In genomic region chr3:50445919-50446318, GRCh38 we compare ENCODE assay signal across 18 cellular contexts. TPM values are rescaled to one million over a fixed set of nuclear protein-coding genes. Genes with fewer than 3 reads are reported as not detected.
A peak's percentile ranks its signal among the peaks of the same experiment; 100 is the strongest.
DNase-seq lines count a peak whose midpoint lies in the region; ATAC-seq and TF ChIP-seq lines count a peak whose summit lies in the region.
"Had no signal": no experiment of that assay in that cellular context is flagged by ENCODE, and none has a peak within 500 bp of the region (broad histone marks: within the 10 kb centered on the region; RNA-seq: fewer than 3 reads in every experiment).

No MANE protein-coding gene starts in this region.

- no peaks in the 10 kb centered on the region for H3K9me3 Mint-ChIP-seq in activated T-cell treated with anti-CD3 and anti-CD28 coated beads, Interleukin-2, amount 50 U/mL, for 72 hours
- H3K9me3 Mint-ChIP-seq: endodermal cell, HFFc6 had no signal

- no peaks in the 10 kb centered on the region for H3K36me3 Mint-ChIP-seq in activated T-cell treated with anti-CD3 and anti-CD28 coated beads, Interleukin-2, amount 50 U/mL, for 72 hours (ENCODE audit: insufficient read depth in 2 of 2)

- H3K27me3 ChIP-seq in liver (ENCODE audit: control insufficient read depth in 4 of 4, insufficient read depth in 4 of 4, low read length in 3 of 4), result no peaks in the 10 kb centered on the region
- H3K27me3 ChIP-seq: heart right ventricle, vagina had no signal

- WGBS in liver, result 45% methylated on average over 7 of the region's 7 CpGs

- no peak overlapping the region for H3K27ac Mint-ChIP-seq in activated T-cell treated with anti-CD3 and anti-CD28 coated beads, Interleukin-2, amount 50 U/mL, for 72 hours
- H3K27ac Mint-ChIP-seq: endodermal cell, HFFc6 had no signal

- no peaks in the 10 kb centered on the region for H3K27me3 Mint-ChIP-seq in activated T-cell treated with anti-CD3 and anti-CD28 coated beads, Interleukin-2, amount 50 U/mL, for 72 hours (ENCODE audit: low read depth)

- H3K36me3 ChIP-seq in liver (ENCODE audit: control insufficient read depth in 4 of 4, insufficient read depth in 3 of 4, low read depth in 1 of 4, low read length in 3 of 4), result no peaks in the 10 kb centered on the region
- H3K36me3 ChIP-seq: heart right ventricle, SJSA1, vagina had no signal

- peak in 1 of 2 donors; percentile 54 for TF ChIP-seq RAD21 in liver (IDR thresholded peaks at IDR 0.05)

- no peaks in the 10 kb centered on the region for H3K9me3 ChIP-seq in liver (ENCODE audit: control insufficient read depth in 4 of 4, low read length in 3 of 4)
- H3K9me3 ChIP-seq: heart right ventricle, SJSA1, vagina had no signal

- peaks cover 3 to 19% (median 13%) of the 10 kb centered on the region in 4 donors for H3K4me1 ChIP-seq in liver (ENCODE audit: control insufficient read depth in 4 of 4, insufficient read depth in 4 of 4, low read length in 3 of 4)
- H3K4me1 ChIP-seq: SJSA1 had no signal

- H3K4me3 ChIP-seq in liver (ENCODE audit: low read depth in 1 of 3, low read length in 3 of 3), result no peak overlapping the region
- H3K4me3 ChIP-seq: heart right ventricle, SJSA1, vagina had no signal

- no peak for ATAC-seq in HG02970 (IDR thresholded peaks at IDR 0.05; ENCODE audit: low FRiP score, unreplicated experiment)
- no peak for ATAC-seq in activated T-cell treated with anti-CD3 and anti-CD28 coated beads, Interleukin-2, amount 50 U/mL, for 72 hours (replicated peaks in 1 of 2)
- ATAC-seq: heart right ventricle had no signal

- H3K9ac ChIP-seq in liver (ENCODE audit: low read depth in 1 of 2, low read length in 2 of 2), result no peak overlapping the region

- no peak for TF ChIP-seq CTCF in liver (IDR thresholded peaks at IDR 0.05; ENCODE audit: low read depth, low read length, missing input control)

- no peak overlapping the region for H3K27ac ChIP-seq in liver (ENCODE audit: low read depth in 1 of 2, low read length in 2 of 2)
- H3K27ac ChIP-seq: heart right ventricle, SJSA1, vagina had no signal

- peaks cover 19% of the 10 kb centered on the region for H3K4me1 Mint-ChIP-seq in activated T-cell treated with anti-CD3 and anti-CD28 coated beads, Interleukin-2, amount 50 U/mL, for 72 hours (ENCODE audit: low read depth)

- DNase-seq in COLO668 (lab: John Stamatoyannopoulos, UW; ENCODE audit: unreplicated experiment), result peak; percentile 83
- DNase-seq in NCI-H146 (lab: John Stamatoyannopoulos, UW), result peak; percentile 89
- DNase-seq in NCI-H748 treated with DMSO at 0.1 percent for 48 hours (lab: John Stamatoyannopoulos, UW), result peak; percentile 31
- no peak for DNase-seq in COLO829 (ENCODE audit: low spot score)
- DNase-seq in activated T-cell treated with anti-CD3 and anti-CD28 coated beads, Interleukin-2, amount 50 U/mL, for 72 hours, result no peak
- DNase-seq in D341Med (ENCODE audit: low spot score), result no peak
- DNase-seq: activated gamma-delta T cell, cerebellar nuclear complex, endodermal cell, heart right ventricle, HFFc6, IMR-90, islet precursor cell, NCI-H2227 treated with DMSO at 0.1 percent for 48 hours had no signal

- H3K4me3 Mint-ChIP-seq in activated T-cell treated with anti-CD3 and anti-CD28 coated beads, Interleukin-2, amount 50 U/mL, for 72 hours, result no peak overlapping the region
- H3K4me3 Mint-ChIP-seq: endodermal cell, HFFc6 had no signal

TF ChIP-seq in liver, 16 proteins besides CTCF, POLR2A, EP300 and RAD21:
- no peak for TF ChIP-seq GABPA (IDR thresholded peaks at IDR 0.05 in 1 of 2, conservative IDR thresholded peaks at IDR 0.05 in 1 of 2)
- TF ChIP-seq EGR1 (IDR thresholded peaks at IDR 0.05; ENCODE audit: low read depth in 2 of 2), result no peak
- no peak for TF ChIP-seq TAF1 (conservative IDR thresholded peaks at IDR 0.05)
- no peak for TF ChIP-seq ZBTB33 (IDR thresholded peaks at IDR 0.05)
- TF ChIP-seq FOXA2 (IDR thresholded peaks at IDR 0.05), result peak; percentile 77
- TF ChIP-seq FOXA1 (IDR thresholded peaks at IDR 0.05), result peak; percentile 64
- peak; percentile 54 for TF ChIP-seq HNF4A (conservative IDR thresholded peaks at IDR 0.05)
- peak; percentile 37 to 72 for TF ChIP-seq RXRA (IDR thresholded peaks at IDR 0.05)
- no peak for TF ChIP-seq HNF4G (IDR thresholded peaks at IDR 0.05)
- no peak for TF ChIP-seq MAX (IDR thresholded peaks at IDR 0.05)
- TF ChIP-seq NR2F2 (IDR thresholded peaks at IDR 0.05), result no peak
- no peak for TF ChIP-seq ATF3 (IDR thresholded peaks at IDR 0.05)
- peak; percentile 62 for TF ChIP-seq SP1 (IDR thresholded peaks at IDR 0.05)
- TF ChIP-seq REST (IDR thresholded peaks at IDR 0.05), result no peak
- TF ChIP-seq YY1 (IDR thresholded peaks at IDR 0.05), result peak; percentile 90
- no peak for TF ChIP-seq JUND (IDR thresholded peaks at IDR 0.05)

RNA-seq across cellular contexts. Expression of gene CACNA2D2, which starts 57.5 kb away (rescaled TPM):
- under 1 TPM; 0.17 to 0.19 TPM for total RNA-seq in liver
- polyA plus RNA-seq in liver, result under 1 TPM; 0.10 to 0.14 TPM
- total RNA-seq in activated T-cell treated with anti-CD3 and anti-CD28 coated beads, Interleukin-2, amount 50 U/mL, for 72 hours, result 1 to 10 TPM; 3.3 to 5.4 TPM
- total RNA-seq: IMR-90, SJSA1 had no signal

Comparison
In these comparisons a context has a peak if more than half of its experiments do, and no peak if none do; other contexts are left out.
1. DNase-seq: peak in COLO668 (single experiment), NCI-H146 (single experiment) and NCI-H748 treated with DMSO at 0.1 percent for 48 hours (single experiment); none in COLO829 (single experiment), activated T-cell treated with anti-CD3 and anti-CD28 coated beads, Interleukin-2, amount 50 U/mL, for 72 hours (0 of 2) and D341Med (single experiment).